8 cellular contexts compared by ENCODE assay signal in genomic region chr9:76394023-76394895, GRCh38. TPM values are rescaled to one million over a fixed set of nuclear protein-coding genes. Genes with fewer than 3 reads are reported as not detected.
DNase-seq lines count a peak whose midpoint lies in the region; ATAC-seq and TF ChIP-seq lines count a peak whose summit lies in the region.

Gene RFK, minus strand, starts transcription at chr9:76394426. Its CDS starts 255 bp downstream, at chr9:76394171.

- H3K9me3 Mint-ChIP-seq in WTC11 (peaks cover 10% of the 10 kb centered on the region), immature natural killer cell (no peaks in the 10 kb centered on the region)

- H3K4me3 Mint-ChIP-seq in WTC11 (peak within 1 kb of the TSS; percentile 82), immature natural killer cell (peak within 1 kb of the TSS; percentile 94 to 98 (median 97))

- POLR2A ChIA-PET in WTC11 (lab: Charles Lee), result interaction anchor here (0.6 to 1.4 kb wide), 5 partner anchors 13 to 1233 kb away, joined by 3 to 4 read pairs (median 3); partner anchors contain the start of gene GCNT1

- TF ChIP-seq CTCF in WTC11 (IDR thresholded peaks at IDR 0.05), result no peak
- no peak for TF ChIP-seq CTCF in cardiac fibroblast (IDR thresholded peaks at IDR 0.05; ENCODE audit: low read depth, low read length)

- H3K27me3 Mint-ChIP-seq in WTC11 (ENCODE audit: low read depth), result no peaks in the 10 kb centered on the region; the same call in 1 of the 2 replicates
- peaks cover 7 to 10% (median 7%) of the 10 kb centered on the region in 3 donors for H3K27me3 Mint-ChIP-seq in immature natural killer cell (ENCODE audit: low read depth in 3 of 3)

- ATAC-seq in GM18858 (IDR thresholded peaks at IDR 0.05; ENCODE audit: unreplicated experiment) (peak; percentile 57), HG03095 (IDR thresholded peaks at IDR 0.05; ENCODE audit: unreplicated experiment) (peak; percentile 64), WTC11 (peak; percentile 89)

- H3K36me3 Mint-ChIP-seq in WTC11 (peaks cover 19% of the 10 kb centered on the region), immature natural killer cell (no peaks in the 10 kb centered on the region)

- CTCF ChIA-PET in WTC11 (lab: Charles Lee), result interaction anchor here (0.5 to 2.3 kb wide), 26 partner anchors 10 to 1209 kb away, joined by 3 to 15 read pairs (median 4); partner anchors contain the start of gene GCNT1

- DNase-seq in ACHN (peak; percentile 86), NCI-H2171 (lab: John Stamatoyannopoulos, UW) (peak; percentile 87), WTC11 (ENCODE audit: low spot score) (peak; percentile 96), cardiac fibroblast (ENCODE audit: low read depth in 2 of 2) (peak; percentile 94 to 97), immature natural killer cell (peak; percentile 89 to 94 (median 94))
- peak; percentile 88 to 92 for DNase-seq in stimulated activated CD4-positive, alpha-beta T cell treated with anti-CD3 and anti-CD28 coated beads, Interleukin-12 subunit alpha, Interleukin-12 subunit beta, amount 100 ng/mL, for 24 hours (ENCODE audit: low read depth in 2 of 2)

- H3K4me1 Mint-ChIP-seq in WTC11 (peaks cover 11% of the 10 kb centered on the region), immature natural killer cell (peaks cover 32 to 38% of the 10 kb centered on the region in 2 donors)

- in situ Hi-C loops in ACHN (cut with HindIII; ENCODE audit: low pct_ligation_motif_present, low pct_unique_long_range_greater_than_20kb, low sequenced_read_pairs), result no loop called here

- peak within 1 kb of the TSS; percentile 91 for H3K27ac Mint-ChIP-seq in WTC11
- peak within 1 kb of the TSS; percentile 92 to 100 (median 96) for H3K27ac Mint-ChIP-seq in immature natural killer cell

- H3K4me3 ChIP-seq in cardiac fibroblast (replicated peaks in 1 of 2; ENCODE audit: low read depth in 2 of 2, low read length in 2 of 2), result peak within 1 kb of the TSS; percentile 82 to 91

TF ChIP-seq in WTC11, 78 proteins besides CTCF, POLR2A, EP300 and RAD21 (continues in another document):
- TF ChIP-seq MYBL2 (CRISPR knock-in tag; IDR thresholded peaks at IDR 0.05) (no peak; the same call in 1 of the 2 replicates), ATF3 (CRISPR knock-in tag; conservative IDR thresholded peaks at IDR 0.05) (no peak), NR1H2 (CRISPR knock-in tag; IDR thresholded peaks at IDR 0.05) (no peak), ZNF232 (CRISPR knock-in tag; IDR thresholded peaks at IDR 0.05) (no peak), ZNF396 (CRISPR knock-in tag; IDR thresholded peaks at IDR 0.05; ENCODE audit: borderline replicate concordance) (no peak), GRHL2 (CRISPR knock-in tag; IDR thresholded peaks at IDR 0.05; ENCODE audit: insufficient replicate concordance, severe bottlenecking) (no peak), ZNF512 (CRISPR knock-in tag; IDR thresholded peaks at IDR 0.05; ENCODE audit: borderline replicate concordance) (no peak), NFYB (CRISPR knock-in tag; conservative IDR thresholded peaks at IDR 0.05; ENCODE audit: low read depth) (no peak; the same call in 1 of the 2 replicates), ATF2 (CRISPR knock-in tag; IDR thresholded peaks at IDR 0.05; ENCODE audit: borderline replicate concordance, low read depth) (no peak), ZNF671 (CRISPR knock-in tag; IDR thresholded peaks at IDR 0.05) (no peak), TP53 (CRISPR knock-in tag; IDR thresholded peaks at IDR 0.05) (peak; percentile 71), ZNF317 (CRISPR knock-in tag; IDR thresholded peaks at IDR 0.05; ENCODE audit: borderline replicate concordance, low read depth) (no peak)
- TF ChIP-seq, protein P1, sequence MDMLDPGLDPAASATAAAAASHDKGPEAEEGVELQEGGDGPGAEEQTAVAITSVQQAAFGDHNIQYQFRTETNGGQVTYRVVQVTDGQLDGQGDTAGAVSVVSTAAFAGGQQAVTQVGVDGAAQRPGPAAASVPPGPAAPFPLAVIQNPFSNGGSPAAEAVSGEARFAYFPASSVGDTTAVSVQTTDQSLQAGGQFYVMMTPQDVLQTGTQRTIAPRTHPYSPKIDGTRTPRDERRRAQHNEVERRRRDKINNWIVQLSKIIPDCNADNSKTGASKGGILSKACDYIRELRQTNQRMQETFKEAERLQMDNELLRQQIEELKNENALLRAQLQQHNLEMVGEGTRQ (CRISPR knock-in tag; IDR thresholded peaks at IDR 0.05), result peak; percentile 93
- TF ChIP-seq, protein P2, sequence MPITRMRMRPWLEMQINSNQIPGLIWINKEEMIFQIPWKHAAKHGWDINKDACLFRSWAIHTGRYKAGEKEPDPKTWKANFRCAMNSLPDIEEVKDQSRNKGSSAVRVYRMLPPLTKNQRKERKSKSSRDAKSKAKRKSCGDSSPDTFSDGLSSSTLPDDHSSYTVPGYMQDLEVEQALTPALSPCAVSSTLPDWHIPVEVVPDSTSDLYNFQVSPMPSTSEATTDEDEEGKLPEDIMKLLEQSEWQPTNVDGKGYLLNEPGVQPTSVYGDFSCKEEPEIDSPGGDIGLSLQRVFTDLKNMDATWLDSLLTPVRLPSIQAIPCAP (CRISPR knock-in tag; IDR thresholded peaks at IDR 0.05), result no peak
- TF ChIP-seq, protein P3, sequence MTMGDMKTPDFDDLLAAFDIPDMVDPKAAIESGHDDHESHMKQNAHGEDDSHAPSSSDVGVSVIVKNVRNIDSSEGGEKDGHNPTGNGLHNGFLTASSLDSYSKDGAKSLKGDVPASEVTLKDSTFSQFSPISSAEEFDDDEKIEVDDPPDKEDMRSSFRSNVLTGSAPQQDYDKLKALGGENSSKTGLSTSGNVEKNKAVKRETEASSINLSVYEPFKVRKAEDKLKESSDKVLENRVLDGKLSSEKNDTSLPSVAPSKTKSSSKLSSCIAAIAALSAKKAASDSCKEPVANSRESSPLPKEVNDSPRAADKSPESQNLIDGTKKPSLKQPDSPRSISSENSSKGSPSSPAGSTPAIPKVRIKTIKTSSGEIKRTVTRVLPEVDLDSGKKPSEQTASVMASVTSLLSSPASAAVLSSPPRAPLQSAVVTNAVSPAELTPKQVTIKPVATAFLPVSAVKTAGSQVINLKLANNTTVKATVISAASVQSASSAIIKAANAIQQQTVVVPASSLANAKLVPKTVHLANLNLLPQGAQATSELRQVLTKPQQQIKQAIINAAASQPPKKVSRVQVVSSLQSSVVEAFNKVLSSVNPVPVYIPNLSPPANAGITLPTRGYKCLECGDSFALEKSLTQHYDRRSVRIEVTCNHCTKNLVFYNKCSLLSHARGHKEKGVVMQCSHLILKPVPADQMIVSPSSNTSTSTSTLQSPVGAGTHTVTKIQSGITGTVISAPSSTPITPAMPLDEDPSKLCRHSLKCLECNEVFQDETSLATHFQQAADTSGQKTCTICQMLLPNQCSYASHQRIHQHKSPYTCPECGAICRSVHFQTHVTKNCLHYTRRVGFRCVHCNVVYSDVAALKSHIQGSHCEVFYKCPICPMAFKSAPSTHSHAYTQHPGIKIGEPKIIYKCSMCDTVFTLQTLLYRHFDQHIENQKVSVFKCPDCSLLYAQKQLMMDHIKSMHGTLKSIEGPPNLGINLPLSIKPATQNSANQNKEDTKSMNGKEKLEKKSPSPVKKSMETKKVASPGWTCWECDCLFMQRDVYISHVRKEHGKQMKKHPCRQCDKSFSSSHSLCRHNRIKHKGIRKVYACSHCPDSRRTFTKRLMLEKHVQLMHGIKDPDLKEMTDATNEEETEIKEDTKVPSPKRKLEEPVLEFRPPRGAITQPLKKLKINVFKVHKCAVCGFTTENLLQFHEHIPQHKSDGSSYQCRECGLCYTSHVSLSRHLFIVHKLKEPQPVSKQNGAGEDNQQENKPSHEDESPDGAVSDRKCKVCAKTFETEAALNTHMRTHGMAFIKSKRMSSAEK (CRISPR knock-in tag; IDR thresholded peaks at IDR 0.05; ENCODE audit: borderline replicate concordance), result no peak

RNA-seq across cellular contexts. Expression of gene RFK, which starts in this region (rescaled TPM):
- 10.6 to 14.9 TPM (median 13.2 TPM) in 3 replicates for total RNA-seq in WTC11 (2021)
- 10 to 100 TPM in 2 of 3 donors, 1 to 10 TPM in 1; 7.8 to 21.3 (median 20.0) TPM for polyA plus RNA-seq in immature natural killer cell

Comparison
In these comparisons a context has a peak if more than half of its experiments do, and no peak if none do; other contexts are left out.
1. Peak in every context shown above with its lines: DNase-seq, ATAC-seq and H3K4me3 ChIP-seq.